8 cellular contexts compared by ENCODE assay signal in genomic region chr7:149741629-149742028, GRCh38. TPM values are rescaled to one million over a fixed set of nuclear protein-coding genes. Genes with fewer than 3 reads are reported as not detected.
DNase-seq lines count a peak whose midpoint lies in the region; ATAC-seq and TF ChIP-seq lines count a peak whose summit lies in the region.

No MANE protein-coding gene starts in this region.

- H3K4me3 ChIP-seq in OCI-LY3 (ENCODE audit: low read length) (peak overlapping the region; percentile 83), lower leg skin (ENCODE audit: low read depth, poor library complexity, severe bottlenecking) (no peak overlapping the region)

- 26 to 30% methylated on average over 13 of the region's 13 CpGs for WGBS in lower leg skin, 2 donors

- 0 out of 2 replicates have a peak, but pooled peaks cover 4% of the 10 kb centered on the region for H3K4me1 ChIP-seq in OCI-LY3 (ENCODE audit: low read length)

- TF ChIP-seq POLR2A in erythroblast (IDR thresholded peaks at IDR 0.05; ENCODE audit: low read length) = no peak
- no peak for TF ChIP-seq POLR2A in lower leg skin (IDR thresholded peaks at IDR 0.05)

- peak; percentile 19 for ATAC-seq in activated CD8-positive, alpha-beta memory T cell treated with anti-CD3 and anti-CD28 coated beads, Interleukin-2, amount 10 ng/mL, durations not matched to agents 7 days and 5 days
- ATAC-seq in effector memory CD8-positive, alpha-beta T cell (replicated peaks) = no peak
- no peak for ATAC-seq in GM21786 (IDR thresholded peaks at IDR 0.05; ENCODE audit: unreplicated experiment)

- CTCF ChIA-PET in activated CD8-positive, alpha-beta memory T cell treated with anti-CD3 and anti-CD28 coated beads, Interleukin-2, amount 10 ng/mL, durations not matched to agents 7 days and 5 days (lab: Charles Lee) = interaction anchor here (0.7 to 1.6 kb wide), 26 partner anchors 8 to 1174 kb away, joined by 3 to 49 read pairs (median 4); a partner anchor contains a TSS

- H4K20me1 ChIP-seq in OCI-LY3 (ENCODE audit: insufficient read depth, low read length) = no peaks in the 10 kb centered on the region

- peak overlapping the region; percentile 100 for H2AFZ ChIP-seq in OCI-LY3 (ENCODE audit: low read depth, low read length)

- 0 out of 2 replicates have a peak, but pooled peaks cover 2% of the 10 kb centered on the region for H3K27me3 ChIP-seq in OCI-LY3 (ENCODE audit: low read depth, low read length)

- peak overlapping the region; percentile 65 for H3K9ac ChIP-seq in OCI-LY3 (ENCODE audit: low read length)

- peak overlapping the region; percentile 91 for H3K4me2 ChIP-seq in OCI-LY3 (ENCODE audit: low read length)

- peaks cover 43% of the 10 kb centered on the region for H3K27me3 Mint-ChIP-seq in activated CD8-positive, alpha-beta memory T cell treated with anti-CD3 and anti-CD28 coated beads, Interleukin-2, amount 10 ng/mL, durations not matched to agents 7 days and 5 days
- H3K27me3 Mint-ChIP-seq in effector memory CD8-positive, alpha-beta T cell = peaks cover 24 to 63% of the 10 kb centered on the region in 2 donors

- no peak for TF ChIP-seq CTCF in OCI-LY3 (IDR thresholded peaks at IDR 0.05; ENCODE audit: low read depth, low read length)
- TF ChIP-seq CTCF in lower leg skin (IDR thresholded peaks at IDR 0.05) = no peak

- H3K36me3 Mint-ChIP-seq in activated CD8-positive, alpha-beta memory T cell treated with anti-CD3 and anti-CD28 coated beads, Interleukin-2, amount 10 ng/mL, durations not matched to agents 7 days and 5 days = no peaks in the 10 kb centered on the region
- no peaks in the 10 kb centered on the region for H3K36me3 Mint-ChIP-seq in effector memory CD8-positive, alpha-beta T cell (ENCODE audit: insufficient read depth)

- no peaks in the 10 kb centered on the region for H3K9me3 ChIP-seq in OCI-LY3 (ENCODE audit: insufficient read depth, low read length)

- H3K9me3 Mint-ChIP-seq in activated CD8-positive, alpha-beta memory T cell treated with anti-CD3 and anti-CD28 coated beads, Interleukin-2, amount 10 ng/mL, durations not matched to agents 7 days and 5 days (ENCODE audit: low read depth) = no peaks in the 10 kb centered on the region
- no peaks in the 10 kb centered on the region for H3K9me3 Mint-ChIP-seq in effector memory CD8-positive, alpha-beta T cell

- DNase-seq in activated CD8-positive, alpha-beta memory T cell treated with anti-CD3 and anti-CD28 coated beads, Interleukin-2, amount 10 ng/mL, durations not matched to agents 7 days and 5 days = no peak
- DNase-seq in activated CD8-positive, alpha-beta memory T cell treated with anti-CD3 and anti-CD28 coated beads for 24 hours = no peak
- DNase-seq in effector memory CD8-positive, alpha-beta T cell = no peak
- DNase-seq in pons (ENCODE audit: low spot score) = peak; percentile 66
- no peak for DNase-seq in erythroblast (lab: John Stamatoyannopoulos, UW)
- no peak for DNase-seq in lower leg skin (ENCODE audit: low spot score in 2 of 2)

- no peak overlapping the region for H3K27ac Mint-ChIP-seq in activated CD8-positive, alpha-beta memory T cell treated with anti-CD3 and anti-CD28 coated beads, Interleukin-2, amount 10 ng/mL, durations not matched to agents 7 days and 5 days
- no peak overlapping the region for H3K27ac Mint-ChIP-seq in effector memory CD8-positive, alpha-beta T cell

- intact Hi-C loops in lower leg skin (cut with DNase I; ENCODE audit: low total_unique reads) = no loop called here

- H3K27ac ChIP-seq in OCI-LY3 (ENCODE audit: low read length) = no peak overlapping the region

- peaks cover 10% of the 10 kb centered on the region for H3K4me1 Mint-ChIP-seq in activated CD8-positive, alpha-beta memory T cell treated with anti-CD3 and anti-CD28 coated beads, Interleukin-2, amount 10 ng/mL, durations not matched to agents 7 days and 5 days
- H3K4me1 Mint-ChIP-seq in effector memory CD8-positive, alpha-beta T cell (ENCODE audit: low read depth in 2 of 2) = peaks cover 8 to 10% of the 10 kb centered on the region in 2 donors

- no peaks in the 10 kb centered on the region for H3K79me2 ChIP-seq in OCI-LY3 (ENCODE audit: low read length)

- H3K36me3 ChIP-seq in OCI-LY3 (replicated peaks; ENCODE audit: low read depth, low read length) = no peaks in the 10 kb centered on the region

- peak overlapping the region; percentile 57 for H3K4me3 Mint-ChIP-seq in activated CD8-positive, alpha-beta memory T cell treated with anti-CD3 and anti-CD28 coated beads, Interleukin-2, amount 10 ng/mL, durations not matched to agents 7 days and 5 days
- peak overlapping the region; percentile 72 for H3K4me3 Mint-ChIP-seq in effector memory CD8-positive, alpha-beta T cell

RNA-seq across cellular contexts. Expression of gene ZNF467, which starts 31.8 kb away (rescaled TPM):
- total RNA-seq in activated CD8-positive, alpha-beta memory T cell treated with anti-CD3 and anti-CD28 coated beads, Interleukin-2, amount 10 ng/mL, durations not matched to agents 7 days and 5 days = not detected
- total RNA-seq in lower leg skin = 10 to 100 TPM in 2 of 4 donors, 1 to 10 TPM in 2; 6.2 to 12.1 (median 9.8) TPM

Comparison
In these comparisons a context has a peak if more than half of its experiments do, and no peak if none do; other contexts are left out.
1. RNA of gene ZNF467, which starts 31.8 kb away (total RNA-seq): 6.2 to 12.1 TPM in lower leg skin; not detected in activated CD8-positive, alpha-beta memory T cell treated with anti-CD3 and anti-CD28 coated beads, Interleukin-2, amount 10 ng/mL, durations not matched to agents 7 days and 5 days; every median in the first group is over 4 times any median in the second.